In genomic region chr6:167824591-167825041, GRCh38 we compare ENCODE assay signal across 12 cellular contexts. TPM values are rescaled to one million over a fixed set of nuclear protein-coding genes. Genes with fewer than 3 reads are reported as not detected.
DNase-seq lines count a peak whose midpoint lies in the region; ATAC-seq and TF ChIP-seq lines count a peak whose summit lies in the region.
"Had no signal": no experiment of that assay in that cellular context is flagged by ENCODE, and none has a peak within 500 bp of the region (broad histone marks: within the 10 kb centered on the region; RNA-seq: fewer than 3 reads in every experiment).

No MANE protein-coding gene starts in this region.

- H3K36me3 Mint-ChIP-seq in activated CD4-positive, alpha-beta T cell treated with anti-CD3 and anti-CD28 coated beads, Interleukin-2, amount 10 ng/mL, durations not matched to agents 7 days and 5 days (ENCODE audit: low read depth): no peaks in the 10 kb centered on the region
- H3K36me3 Mint-ChIP-seq in activated CD4-positive, alpha-beta memory T cell treated with anti-CD3 and anti-CD28 coated beads for 36 hours: no peaks in the 10 kb centered on the region

- H3K27ac Mint-ChIP-seq in activated CD4-positive, alpha-beta T cell treated with anti-CD3 and anti-CD28 coated beads, Interleukin-2, amount 10 ng/mL, durations not matched to agents 7 days and 5 days: no peak overlapping the region
- no peak overlapping the region for H3K27ac Mint-ChIP-seq in activated CD4-positive, alpha-beta memory T cell treated with anti-CD3 and anti-CD28 coated beads for 36 hours

- H3K27ac ChIP-seq in rectal smooth muscle tissue (ENCODE audit: low read depth, low read length) (peak overlapping the region; percentile 21), colonic mucosa (no peak overlapping the region)

- CTCF ChIA-PET in activated CD4-positive, alpha-beta T cell treated with anti-CD3 and anti-CD28 coated beads, Interleukin-2, amount 10 ng/mL, durations not matched to agents 7 days and 5 days (lab: Charles Lee): interaction anchor here (0.6 kb wide), 1 partner anchor 41 kb away, joined by 3 read pairs; no protein-coding TSS in a partner anchor
- CTCF ChIA-PET in activated CD4-positive, alpha-beta memory T cell treated with anti-CD3 and anti-CD28 coated beads for 36 hours (lab: Charles Lee): no interaction called here

- POLR2A ChIA-PET in activated CD4-positive, alpha-beta T cell treated with anti-CD3 and anti-CD28 coated beads, Interleukin-2, amount 10 ng/mL, durations not matched to agents 7 days and 5 days (lab: Charles Lee): no interaction called here
- POLR2A ChIA-PET in activated CD4-positive, alpha-beta memory T cell treated with anti-CD3 and anti-CD28 coated beads for 36 hours (lab: Charles Lee): no interaction called here

- no peaks in the 10 kb centered on the region for H3K9me3 Mint-ChIP-seq in activated CD4-positive, alpha-beta T cell treated with anti-CD3 and anti-CD28 coated beads, Interleukin-2, amount 10 ng/mL, durations not matched to agents 7 days and 5 days
- no peaks in the 10 kb centered on the region for H3K9me3 Mint-ChIP-seq in activated CD4-positive, alpha-beta memory T cell treated with anti-CD3 and anti-CD28 coated beads for 36 hours

- H3K9ac ChIP-seq in rectal smooth muscle tissue (ENCODE audit: low read length) (no peak overlapping the region), colonic mucosa (ENCODE audit: low read depth in 2 of 2, low read length in 2 of 2) (no peak overlapping the region)

- peaks cover 23% of the 10 kb centered on the region for H3K4me1 Mint-ChIP-seq in activated CD4-positive, alpha-beta T cell treated with anti-CD3 and anti-CD28 coated beads, Interleukin-2, amount 10 ng/mL, durations not matched to agents 7 days and 5 days
- peaks cover 28% of the 10 kb centered on the region for H3K4me1 Mint-ChIP-seq in activated CD4-positive, alpha-beta memory T cell treated with anti-CD3 and anti-CD28 coated beads for 36 hours (ENCODE audit: low read depth)

- no peak for DNase-seq in activated CD4-positive, alpha-beta T cell treated with anti-CD3 and anti-CD28 coated beads, Interleukin-2, amount 10 ng/mL, durations not matched to agents 7 days and 5 days
- DNase-seq in activated CD4-positive, alpha-beta T cell treated with anti-CD3 and anti-CD28 coated beads, Interleukin-2, amount 50 U/mL, for 4 hours: no peak
- DNase-seq in activated CD4-positive, alpha-beta memory T cell treated with anti-CD3 and anti-CD28 coated beads for 36 hours: no peak
- DNase-seq in globus pallidus (ENCODE audit: low spot score): peak; percentile 60
- no peak for DNase-seq in colonic mucosa
- DNase-seq in T-helper 1 cell: no peak
- DNase-seq: BE2C; NCI-H1436; stimulated activated CD4-positive, alpha-beta T cell treated with anti-CD3 and anti-CD28 coated beads, Interleukin-4, amount 100 ng/mL, for 24 hours had no signal

- no peaks in the 10 kb centered on the region for H3K9me3 ChIP-seq in colonic mucosa
- H3K9me3 ChIP-seq: BE2C, uterus had no signal

- ATAC-seq in esophagus mucosa: no peak

- no peaks in the 10 kb centered on the region for H3K27me3 ChIP-seq in rectal smooth muscle tissue (ENCODE audit: control insufficient read depth, insufficient read depth, low read length)
- no peaks in the 10 kb centered on the region for H3K27me3 ChIP-seq in colonic mucosa
- H3K27me3 ChIP-seq: BE2C, uterus had no signal

- H3K27me3 Mint-ChIP-seq in activated CD4-positive, alpha-beta T cell treated with anti-CD3 and anti-CD28 coated beads, Interleukin-2, amount 10 ng/mL, durations not matched to agents 7 days and 5 days: peaks cover 61% of the 10 kb centered on the region
- peaks cover 54% of the 10 kb centered on the region for H3K27me3 Mint-ChIP-seq in activated CD4-positive, alpha-beta memory T cell treated with anti-CD3 and anti-CD28 coated beads for 36 hours

- H3K36me3 ChIP-seq in rectal smooth muscle tissue (ENCODE audit: control insufficient read depth, insufficient read depth, low read length) (no peaks in the 10 kb centered on the region), colonic mucosa (no peaks in the 10 kb centered on the region)
- H3K36me3 ChIP-seq: BE2C, uterus had no signal

- TF ChIP-seq CTCF in colonic mucosa (IDR thresholded peaks at IDR 0.05): no peak

- intact Hi-C loops in activated CD4-positive, alpha-beta memory T cell treated with anti-CD3 and anti-CD28 coated beads for 36 hours (cut with micrococcal nuclease): no loop called here
- intact Hi-C loops in colonic mucosa (cut with DNase I): no loop called here

- H3K4me1 ChIP-seq in rectal smooth muscle tissue (ENCODE audit: control insufficient read depth, insufficient read depth, low read length) (peaks cover 12% of the 10 kb centered on the region), colonic mucosa (no peaks in the 10 kb centered on the region)

- peak overlapping the region; percentile 22 for H3K4me3 Mint-ChIP-seq in activated CD4-positive, alpha-beta T cell treated with anti-CD3 and anti-CD28 coated beads, Interleukin-2, amount 10 ng/mL, durations not matched to agents 7 days and 5 days
- H3K4me3 Mint-ChIP-seq in activated CD4-positive, alpha-beta memory T cell treated with anti-CD3 and anti-CD28 coated beads for 36 hours: peak overlapping the region; percentile 21

- H3K4me3 ChIP-seq in rectal smooth muscle tissue (ENCODE audit: low read length) (peak overlapping the region; percentile 91), colonic mucosa (no peak overlapping the region)

RNA-seq across cellular contexts. Expression of gene AFDN, which starts 2.1 kb away (rescaled TPM):
- total RNA-seq in activated CD4-positive, alpha-beta T cell treated with anti-CD3 and anti-CD28 coated beads, Interleukin-2, amount 10 ng/mL, durations not matched to agents 7 days and 5 days: 10 to 100 TPM; 18.6 to 20.6 TPM
- 10 to 100 TPM; 39.0 to 39.3 TPM for total RNA-seq in activated CD4-positive, alpha-beta memory T cell treated with anti-CD3 and anti-CD28 coated beads for 36 hours
- total RNA-seq in colonic mucosa (100 to 1,000 TPM; 213 to 232 TPM), esophagus mucosa (134 TPM)
